Comparison of ENCODE assay signal across 1 cellular context in the genomic region with DNA sequence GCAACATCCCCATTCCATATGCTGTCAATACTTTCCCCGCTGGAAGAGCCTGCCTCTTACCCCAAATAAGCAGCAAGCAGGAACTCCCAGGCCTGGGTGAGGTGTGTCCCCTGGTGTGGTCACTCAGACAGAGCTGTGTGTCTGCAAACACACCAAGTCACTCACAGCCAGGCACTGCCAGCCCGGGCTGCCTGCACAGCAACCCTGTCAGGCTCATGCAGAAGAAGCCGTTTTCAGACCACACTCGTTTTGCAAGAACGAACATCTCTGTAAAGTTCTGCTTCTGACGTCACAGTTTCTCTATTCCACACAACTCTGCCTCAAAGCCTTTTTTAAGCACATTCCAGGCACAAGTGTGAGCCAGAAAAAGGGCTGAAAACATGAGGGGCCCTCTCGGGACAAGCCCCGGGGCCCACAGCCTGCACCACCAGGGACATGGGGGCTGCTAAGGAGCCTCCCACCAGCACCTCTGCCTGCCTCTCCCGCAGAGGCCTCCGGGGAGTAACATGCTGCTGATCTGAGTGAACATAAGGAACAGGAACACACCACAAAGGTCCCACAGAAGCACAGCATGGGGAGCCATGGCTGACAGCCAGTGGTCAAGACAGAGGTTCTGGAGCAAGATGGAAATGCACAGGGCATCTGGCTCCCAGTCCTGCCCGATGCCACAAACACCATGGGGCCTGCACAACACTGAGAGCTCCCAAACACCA.
TF ChIP-seq lines count a peak whose summit lies in the region.

No MANE protein-coding gene starts in this region.

TF ChIP-seq in HepG2, 621 proteins besides CTCF, POLR2A, EP300 and RAD21:
- TF ChIP-seq GATAD2A (CRISPR knock-in tag; IDR thresholded peaks at IDR 0.05), result no peak
- TF ChIP-seq CREB1 (IDR thresholded peaks at IDR 0.05), result peak; percentile 38; the same call in 1 of the 2 replicates
- TF ChIP-seq CREB1 (CRISPR knock-in tag; IDR thresholded peaks at IDR 0.05), result no peak
- no peak for TF ChIP-seq IRX3 (CRISPR knock-in tag; IDR thresholded peaks at IDR 0.05; ENCODE audit: borderline replicate concordance, low read depth)
- peak; percentile 95 for TF ChIP-seq ZNF7 (CRISPR knock-in tag; IDR thresholded peaks at IDR 0.05)
- TF ChIP-seq ZNF142 (CRISPR knock-in tag; IDR thresholded peaks at IDR 0.05), result no peak
- no peak for TF ChIP-seq GLI4 (CRISPR knock-in tag; IDR thresholded peaks at IDR 0.05; ENCODE audit: borderline replicate concordance)
- peak; percentile 52; the same call in 1 of the 2 replicates for TF ChIP-seq ZNF768 (CRISPR knock-in tag; IDR thresholded peaks at IDR 0.05)
- no peak for TF ChIP-seq MNT (IDR thresholded peaks at IDR 0.05)
- TF ChIP-seq ZNF687 (CRISPR knock-in tag; IDR thresholded peaks at IDR 0.05), result 0 out of 2 replicates have a peak, but pooled peaks have one; percentile 24
